34 cellular contexts compared by ENCODE assay signal in the genomic region with DNA sequence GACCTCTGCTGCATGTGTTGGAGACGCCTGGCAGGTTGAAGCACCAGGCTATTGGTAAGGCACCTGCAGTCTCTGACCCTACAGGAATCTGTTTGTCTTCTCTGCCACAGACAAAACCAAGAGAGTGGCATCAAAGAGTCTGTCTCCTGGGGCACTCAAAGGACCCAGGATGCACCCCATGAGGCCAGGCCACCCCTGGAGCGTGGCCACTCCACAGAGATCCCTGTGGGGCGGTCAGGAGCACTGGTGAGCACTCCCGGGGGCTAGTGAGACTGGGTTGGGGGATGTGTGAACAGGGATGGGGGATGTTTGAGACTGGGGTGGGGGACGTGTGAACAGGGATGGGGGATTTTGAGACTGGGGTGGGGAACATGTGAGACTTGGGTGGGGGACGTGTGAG.
"Had no signal": no experiment of that assay in that cellular context is flagged by ENCODE, and none has a peak within 500 bp of the region (broad histone marks: within the 10 kb centered on the region; RNA-seq: fewer than 3 reads in every experiment).

No MANE protein-coding gene starts in this region.

- H3K4me2 ChIP-seq: KMS-11 had no signal

- H3K9me3 ChIP-seq: ascending aorta, breast epithelium had no signal

- DNase-seq: activated CD4-positive, alpha-beta memory T cell treated with anti-CD3 and anti-CD28 coated beads, Interleukin-2, amount 10 ng/mL, durations not matched to agents 7 days and 5 days; activated CD4-positive, alpha-beta T cell treated with anti-CD3 and anti-CD28 coated beads for 1 hour; activated CD4-positive, alpha-beta T cell treated with anti-CD3 and anti-CD28 coated beads for 48 hours; activated CD4-positive, CD25-positive, alpha-beta regulatory T cell; activated CD8-positive, alpha-beta memory T cell treated with anti-CD3 and anti-CD28 coated beads for 24 hours; activated CD8-positive, alpha-beta memory T cell treated with anti-CD3 and anti-CD28 coated beads, Interleukin-2, amount 10 ng/mL, durations not matched to agents 7 days and 5 days; activated CD8-positive, alpha-beta memory T cell treated with anti-CD3 and anti-CD28 coated beads, Interleukin-2, amount 50 U/mL, for 48 hours; activated gamma-delta T cell; activated naive CD4-positive, alpha-beta T cell treated with anti-CD3 and anti-CD28 coated beads, Interleukin-2, amount 50 U/mL, for 16 hours; activated naive CD8-positive, alpha-beta T cell treated with anti-CD3 and anti-CD28 coated beads for 36 hours; activated T-cell treated with anti-CD3 and anti-CD28 coated beads, Interleukin-2, amount 50 U/mL, for 48 hours; amygdala; caudate nucleus; NCI-H1092 treated with DMSO at 0.1 percent for 48 hours; NCI-H1417; NCI-H146; NCI-H187; NCI-H2029 treated with DMSO at 0.1 percent for 48 hours; NCI-H2107; NCI-H2171; NCI-H510A; NCI-H526; NCI-H748 treated with DMSO at 0.1 percent for 48 hours; NK-92 treated with Interleukin-12 subunit alpha and Interleukin-12 subunit beta, amount 100 ng/mL, for 24 hours; PC-3; Right ventricle myocardium superior; SW 1271; T-helper 1 cell; T-helper 2 cell; T-helper 9 cell had no signal

- H3K4me3 ChIP-seq: ascending aorta, breast epithelium had no signal

- H3K27me3 ChIP-seq: ascending aorta had no signal

- H3K27ac ChIP-seq: ascending aorta, breast epithelium, KMS-11, VCaP had no signal

- H3K36me3 ChIP-seq: ascending aorta, breast epithelium had no signal

- ATAC-seq: activated CD8-positive, alpha-beta memory T cell treated with anti-CD3 and anti-CD28 coated beads, Interleukin-2, amount 10 ng/mL, durations not matched to agents 7 days and 5 days; PC-3 had no signal

- H3K4me1 ChIP-seq: ascending aorta, breast epithelium had no signal
